In genomic region chr17:76822184-76822778, GRCh38 we compare ENCODE assay signal across 26 cellular contexts. TPM values are rescaled to one million over a fixed set of nuclear protein-coding genes. Genes with fewer than 3 reads are reported as not detected.
"Had no signal": no experiment of that assay in that cellular context is flagged by ENCODE, and none has a peak within 500 bp of the region (broad histone marks: within the 10 kb centered on the region; RNA-seq: fewer than 3 reads in every experiment).

No MANE protein-coding gene starts in this region.

- H2AFZ ChIP-seq: hepatocyte, parathyroid adenoma had no signal

- H3K4me2 ChIP-seq: hepatocyte had no signal

- H3K27ac ChIP-seq: ascending aorta, cardiac muscle cell, gastroesophageal sphincter, hepatocyte, parathyroid adenoma, psoas muscle, sigmoid colon, thoracic aorta, uterus, WERI-Rb-1 had no signal

- H3K27me3 ChIP-seq: ascending aorta, cardiac muscle cell, hepatocyte, uterus had no signal

- H3K9me3 ChIP-seq: ascending aorta, gastroesophageal sphincter, psoas muscle, sigmoid colon, thoracic aorta, uterus had no signal

- H3K36me3 ChIP-seq: ascending aorta, cardiac muscle cell, gastroesophageal sphincter, sigmoid colon, thoracic aorta, uterus, WERI-Rb-1 had no signal

- H3K79me2 ChIP-seq: hepatocyte, parathyroid adenoma had no signal

- DNase-seq: activated CD4-positive, alpha-beta memory T cell treated with anti-CD3 and anti-CD28 coated beads for 36 hours; activated CD4-positive, alpha-beta T cell treated with anti-CD3 and anti-CD28 coated beads for 48 hours; activated CD8-positive, alpha-beta memory T cell treated with anti-CD3 and anti-CD28 coated beads, Interleukin-2, amount 50 U/mL, for 4 hours; activated effector memory CD4-positive, alpha-beta T cell treated with anti-CD3 and anti-CD28 coated beads, Interleukin-2, amount 50 U/mL, for 16 hours; activated naive CD4-positive, alpha-beta T cell treated with anti-CD3 and anti-CD28 coated beads, Interleukin-2, amount 10 ng/mL, durations not matched to agents 7 days and 5 days; activated naive CD8-positive, alpha-beta T cell treated with anti-CD3 and anti-CD28 coated beads, Interleukin-2, amount 10 ng/mL, durations not matched to agents 7 days and 5 days; activated T-cell treated with anti-CD3 and anti-CD28 coated beads, Interleukin-2, amount 50 U/mL, for 1 hour; cortex of kidney; effector memory CD8-positive, alpha-beta T cell; erythroblast; left cardiac atrium; naive B cell; nucleus accumbens; psoas muscle; sigmoid colon; small intestine; stimulated activated CD4-positive, alpha-beta T cell treated with anti-CD3 and anti-CD28 coated beads, Interleukin-4, amount 100 ng/mL, for 24 hours; trophoblast cell; uterus; WERI-Rb-1 had no signal

- H3K9ac ChIP-seq: parathyroid adenoma had no signal

- H3K4me1 ChIP-seq: ascending aorta, gastroesophageal sphincter, parathyroid adenoma, psoas muscle, sigmoid colon, uterus had no signal

- H3K4me3 ChIP-seq: ascending aorta, cardiac muscle cell, gastroesophageal sphincter, hepatocyte, psoas muscle, sigmoid colon, thoracic aorta, uterus had no signal

RNA-seq across cellular contexts. Expression of gene MGAT5B, which starts 45.9 kb away (rescaled TPM):
- total RNA-seq: ascending aorta had no signal
